Comparison of ENCODE assay signal across 8 cellular contexts in the genomic region with DNA sequence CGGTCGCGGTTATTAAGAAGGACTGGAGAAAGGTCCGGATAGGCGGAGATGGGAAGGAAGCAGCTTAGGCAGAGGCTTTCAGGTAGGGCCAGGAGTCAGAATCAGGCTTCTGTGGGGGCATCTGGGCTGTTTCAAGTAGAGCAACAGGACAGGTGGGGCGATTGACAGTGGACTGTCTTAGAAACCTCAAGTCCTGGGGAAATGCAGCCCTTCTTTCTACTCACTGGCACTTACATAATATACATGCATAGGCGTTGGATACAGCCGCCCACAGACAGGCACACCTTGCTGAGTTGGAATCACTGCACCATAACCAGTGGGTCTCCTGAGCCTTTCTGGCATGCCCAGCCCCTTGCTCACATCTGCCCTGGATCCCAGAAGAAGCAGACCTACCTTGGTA. TPM values are rescaled to one million over a fixed set of nuclear protein-coding genes. Genes with fewer than 3 reads are reported as not detected.
DNase-seq lines count a peak whose midpoint lies in the region; ATAC-seq and TF ChIP-seq lines count a peak whose summit lies in the region.

No MANE protein-coding gene starts in this region.

- POLR2A ChIA-PET in A673 (lab: Charles Lee; ENCODE audit: low non-redundant PET), result no interaction called here

- peak overlapping the region; percentile 89 for H3K9ac ChIP-seq in mucosa of stomach (ENCODE audit: low read length)

- peaks cover 4% of the 10 kb centered on the region for H3K4me1 ChIP-seq in A673 (ENCODE audit: insufficient read depth, low read length, poor library complexity, severe bottlenecking)
- peaks cover 25% of the 10 kb centered on the region for H3K4me1 ChIP-seq in mucosa of stomach (ENCODE audit: control insufficient read depth, insufficient read depth, low read length)

- no TSS peak for BruUV-seq in A673 (replicated peaks; lab: Mats Ljungman, UMichigan)

- CTCF ChIA-PET in A673 (lab: Charles Lee), result no interaction called here

- no peak for ATAC-seq in central memory CD8-positive, alpha-beta T cell (replicated peaks; ENCODE audit: extremely low read depth, poor library complexity, severe bottlenecking)
- ATAC-seq in GM18861 (IDR thresholded peaks at IDR 0.05; ENCODE audit: unreplicated experiment), result no peak

- H3K4me1 Mint-ChIP-seq in IgD-negative memory B cell, result peaks cover 28 to 51% (median 38%) of the 10 kb centered on the region in 3 donors
- H3K4me1 Mint-ChIP-seq in central memory CD8-positive, alpha-beta T cell, result peaks cover 65% of the 10 kb centered on the region

- H3K9me3 Mint-ChIP-seq in IgD-negative memory B cell, result no peaks in the 10 kb centered on the region
- H3K9me3 Mint-ChIP-seq in central memory CD8-positive, alpha-beta T cell, result no peaks in the 10 kb centered on the region

- H3K36me3 ChIP-seq in A673 (ENCODE audit: insufficient read depth, low read length, poor library complexity, severe bottlenecking) (peaks cover under 1% of the 10 kb centered on the region), mucosa of stomach (ENCODE audit: control insufficient read depth, insufficient read depth, low read length) (peaks cover 12% of the 10 kb centered on the region)

- no peak for DNase-seq in A673 (ENCODE audit: low spot score)
- no peak for DNase-seq in central memory CD8-positive, alpha-beta T cell (ENCODE audit: low spot score in 2 of 2)
- DNase-seq in COR-L47 (lab: John Stamatoyannopoulos, UW), result no peak
- no peak for DNase-seq in AG08396 (ENCODE audit: low spot score)
- DNase-seq in activated CD4-positive, CD25-positive, alpha-beta regulatory T cell (lab: John Stamatoyannopoulos, UW), result no peak

- intact Hi-C loops in A673 (cut with micrococcal nuclease; ENCODE audit: unreplicated experiment), result loop anchor here (10.0 kb wide), 1 partner anchor 206 kb away; a partner anchor contains a TSS

- H3K4me3 ChIP-seq in A673 (ENCODE audit: low read depth, low read length, poor library complexity, severe bottlenecking) (peak overlapping the region; percentile 81), mucosa of stomach (ENCODE audit: low read length) (peak overlapping the region; percentile 85)

- H3K4me3 Mint-ChIP-seq in IgD-negative memory B cell, result peak overlapping the region; percentile 89 to 98 (median 96)
- H3K4me3 Mint-ChIP-seq in central memory CD8-positive, alpha-beta T cell, result peak overlapping the region; percentile 95

- peak overlapping the region; percentile 25 to 78 (median 31) for H3K27ac Mint-ChIP-seq in IgD-negative memory B cell
- H3K27ac Mint-ChIP-seq in central memory CD8-positive, alpha-beta T cell (ENCODE audit: low read depth), result peak overlapping the region; percentile 98

- no peaks in the 10 kb centered on the region for H3K9me3 ChIP-seq in A673 (ENCODE audit: low read depth, low read length, poor library complexity, severe bottlenecking)
- H3K9me3 ChIP-seq in mucosa of stomach (ENCODE audit: control insufficient read depth, low read length), result no peaks in the 10 kb centered on the region

- H3K27me3 ChIP-seq in A673 (replicated peaks; ENCODE audit: insufficient read depth, low read depth, low read length, poor library complexity) (no peaks in the 10 kb centered on the region), mucosa of stomach (ENCODE audit: control insufficient read depth, insufficient read depth, low read length) (no peaks in the 10 kb centered on the region)

- H3K27ac ChIP-seq in A673 (ENCODE audit: low read depth, low read length, poor library complexity, severe bottlenecking), result no peak overlapping the region

- H3K36me3 Mint-ChIP-seq in IgD-negative memory B cell, result peaks cover 5% of the 10 kb centered on the region
- peaks cover 13% of the 10 kb centered on the region for H3K36me3 Mint-ChIP-seq in central memory CD8-positive, alpha-beta T cell (ENCODE audit: insufficient read depth)

- no peak for TF ChIP-seq CTCF in A673 (conservative IDR thresholded peaks at IDR 0.05; ENCODE audit: low read depth, low read length)

- no peaks in the 10 kb centered on the region for H3K27me3 Mint-ChIP-seq in IgD-negative memory B cell
- no peaks in the 10 kb centered on the region for H3K27me3 Mint-ChIP-seq in central memory CD8-positive, alpha-beta T cell

RNA-seq across cellular contexts. Expression of a gene that starts 0.7 kb away (rescaled TPM):
- 11.9 and 13.1 TPM in 2 replicates for total RNA-seq in A673 (2021)
- 83.0 TPM for polyA plus RNA-seq in IgD-negative memory B cell

RNA-seq across cellular contexts. Expression of a gene that starts 2.3 kb away (rescaled TPM):
- 24.0 and 27.4 TPM in 2 replicates for total RNA-seq in A673 (2021)
- 41.8 TPM for polyA plus RNA-seq in IgD-negative memory B cell

RNA-seq across cellular contexts. Expression of a gene that starts 26.1 kb away (rescaled TPM):
- 30.9 and 31.1 TPM in 2 replicates for total RNA-seq in A673 (2021)
- 13.0 TPM for polyA plus RNA-seq in IgD-negative memory B cell
